Comparison of ENCODE assay signal across 19 cellular contexts in the genomic region with DNA sequence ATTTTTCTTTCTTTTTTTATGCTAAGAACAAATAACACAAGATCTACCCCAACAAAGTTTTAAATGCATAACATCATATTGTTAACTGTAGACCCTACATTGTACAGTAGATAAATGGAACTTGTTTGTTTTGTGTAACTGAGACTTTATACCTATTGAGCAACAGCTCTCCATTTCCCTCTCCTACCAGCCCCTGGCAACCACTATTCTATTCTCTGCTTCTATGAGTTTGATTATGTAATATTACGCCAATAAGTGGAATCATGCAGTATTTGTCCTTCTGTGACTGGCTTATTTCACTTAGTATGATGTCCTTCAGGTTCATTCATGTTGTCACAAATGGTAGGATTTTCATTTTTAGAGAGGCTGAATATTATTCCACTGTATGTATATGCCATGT.
"Had no signal": no experiment of that assay in that cellular context is flagged by ENCODE, and none has a peak within 500 bp of the region (broad histone marks: within the 10 kb centered on the region; RNA-seq: fewer than 3 reads in every experiment).

No MANE protein-coding gene starts in this region.

- H3K27ac ChIP-seq: brain microvascular endothelial cell, foreskin keratinocyte, heart left ventricle, neural progenitor cell, pancreas, suprapubic skin had no signal

- H3K27me3 Mint-ChIP-seq: activated CD4-positive, alpha-beta memory T cell treated with anti-CD3 and anti-CD28 coated beads for 36 hours; activated naive CD8-positive, alpha-beta T cell treated with anti-CD3 and anti-CD28 coated beads for 36 hours; type B pancreatic cell had no signal

- H3K4me1 ChIP-seq: foreskin keratinocyte, heart left ventricle, neural progenitor cell, pancreas, suprapubic skin had no signal

- DNase-seq: activated CD4-positive, alpha-beta memory T cell treated with anti-CD3 and anti-CD28 coated beads for 36 hours; activated CD4-positive, alpha-beta T cell treated with anti-CD3 and anti-CD28 coated beads for 1 hour; activated gamma-delta T cell treated with Interleukin-2 at 50 U/mL for 16 hours; activated naive CD8-positive, alpha-beta T cell treated with anti-CD3 and anti-CD28 coated beads for 36 hours; activated T-cell treated with anti-CD3 and anti-CD28 coated beads, Interleukin-2, amount 50 U/mL, for 72 hours; brain microvascular endothelial cell; endodermal cell; foreskin keratinocyte; heart left ventricle; left ventricle myocardium superior; pancreas; stimulated activated CD4-positive, alpha-beta T cell treated with anti-CD3 and anti-CD28 coated beads, Interleukin-4, amount 100 ng/mL, for 1 hour; stimulated activated CD8-positive, alpha-beta memory T cell treated with anti-CD3 and anti-CD28 coated beads, Interleukin-4, amount 100 ng/mL, for 48 hours; stimulated activated naive CD8-positive, alpha-beta T cell treated with anti-CD3 and anti-CD28 coated beads, Interleukin-15, Interleukin-2, amounts not matched to agents 100 U/mL and 50 U/mL, for 24 hours had no signal

- H3K36me3 ChIP-seq: brain microvascular endothelial cell, heart left ventricle, neural progenitor cell, pancreas, suprapubic skin had no signal

- H3K27ac Mint-ChIP-seq: activated CD4-positive, alpha-beta memory T cell treated with anti-CD3 and anti-CD28 coated beads for 36 hours; activated naive CD8-positive, alpha-beta T cell treated with anti-CD3 and anti-CD28 coated beads for 36 hours; activated T-cell treated with anti-CD3 and anti-CD28 coated beads, Interleukin-2, amount 50 U/mL, for 72 hours; endodermal cell; neural progenitor cell; T-helper 2 cell treated with Interferon-gamma antibody and Interleukin-4, amounts not matched to agents 5 μg/mL and 100 μg/mL, for 36 hours; type B pancreatic cell had no signal

- H3K27me3 ChIP-seq: brain microvascular endothelial cell, foreskin keratinocyte, heart left ventricle, neural progenitor cell, pancreas, suprapubic skin had no signal

- H3K9me3 Mint-ChIP-seq: activated CD4-positive, alpha-beta memory T cell treated with anti-CD3 and anti-CD28 coated beads for 36 hours; activated naive CD8-positive, alpha-beta T cell treated with anti-CD3 and anti-CD28 coated beads for 36 hours; endodermal cell; neural progenitor cell; T-helper 2 cell treated with Interferon-gamma antibody and Interleukin-4, amounts not matched to agents 5 μg/mL and 100 μg/mL, for 36 hours; type B pancreatic cell had no signal

- H3K9me3 ChIP-seq: heart left ventricle, pancreas, suprapubic skin had no signal

- H3K36me3 Mint-ChIP-seq: activated CD4-positive, alpha-beta memory T cell treated with anti-CD3 and anti-CD28 coated beads for 36 hours; activated naive CD8-positive, alpha-beta T cell treated with anti-CD3 and anti-CD28 coated beads for 36 hours; neural progenitor cell; type B pancreatic cell had no signal

- H3K4me1 Mint-ChIP-seq: activated naive CD8-positive, alpha-beta T cell treated with anti-CD3 and anti-CD28 coated beads for 36 hours; endodermal cell; neural progenitor cell had no signal

- H3K4me3 ChIP-seq: heart left ventricle, neural progenitor cell, pancreas, suprapubic skin had no signal

- H3K4me3 Mint-ChIP-seq: activated CD4-positive, alpha-beta memory T cell treated with anti-CD3 and anti-CD28 coated beads for 36 hours; activated naive CD8-positive, alpha-beta T cell treated with anti-CD3 and anti-CD28 coated beads for 36 hours; activated T-cell treated with anti-CD3 and anti-CD28 coated beads, Interleukin-2, amount 50 U/mL, for 72 hours; endodermal cell; neural progenitor cell; T-helper 2 cell treated with Interferon-gamma antibody and Interleukin-4, amounts not matched to agents 5 μg/mL and 100 μg/mL, for 36 hours; type B pancreatic cell had no signal

- ATAC-seq: activated T-cell treated with anti-CD3 and anti-CD28 coated beads, Interleukin-2, amount 50 U/mL, for 72 hours; esophagus mucosa; foreskin keratinocyte; heart left ventricle; left ventricle myocardium superior; pancreas; stimulated activated naive CD8-positive, alpha-beta T cell treated with anti-CD3 and anti-CD28 coated beads, Interleukin-15, Interleukin-2, amounts not matched to agents 100 U/mL and 50 U/mL, for 24 hours had no signal
